Comparison of ENCODE assay signal across 1 cellular context in the genomic region with DNA sequence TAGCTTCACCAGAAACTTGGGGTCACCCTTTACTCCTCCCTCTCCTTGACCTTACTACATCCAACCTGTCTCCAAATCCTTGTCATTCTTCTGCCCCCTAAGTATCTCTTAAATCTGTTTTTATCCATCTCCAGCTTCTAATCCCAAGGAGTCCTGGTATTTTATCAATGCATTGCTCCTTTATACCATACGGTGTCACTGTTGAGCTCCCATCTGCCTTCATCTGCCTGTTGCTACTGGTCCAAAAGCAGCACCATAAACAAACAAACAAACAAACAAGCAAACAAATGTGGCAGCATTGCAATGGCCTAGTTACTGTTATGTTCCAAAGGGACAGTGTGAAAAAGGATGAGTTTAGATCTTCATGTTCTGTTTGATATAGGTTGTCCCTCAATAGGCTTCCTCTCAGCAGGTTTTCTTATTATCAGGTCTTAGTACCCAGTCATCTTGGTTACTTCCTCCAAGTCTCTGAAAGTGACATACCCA.
TF ChIP-seq lines count a peak whose summit lies in the region.

No MANE protein-coding gene starts in this region.

TF ChIP-seq in HEK293, 187 proteins besides CTCF, POLR2A, EP300 and RAD21 (continued from another document):
- TF ChIP-seq, protein P1, sequence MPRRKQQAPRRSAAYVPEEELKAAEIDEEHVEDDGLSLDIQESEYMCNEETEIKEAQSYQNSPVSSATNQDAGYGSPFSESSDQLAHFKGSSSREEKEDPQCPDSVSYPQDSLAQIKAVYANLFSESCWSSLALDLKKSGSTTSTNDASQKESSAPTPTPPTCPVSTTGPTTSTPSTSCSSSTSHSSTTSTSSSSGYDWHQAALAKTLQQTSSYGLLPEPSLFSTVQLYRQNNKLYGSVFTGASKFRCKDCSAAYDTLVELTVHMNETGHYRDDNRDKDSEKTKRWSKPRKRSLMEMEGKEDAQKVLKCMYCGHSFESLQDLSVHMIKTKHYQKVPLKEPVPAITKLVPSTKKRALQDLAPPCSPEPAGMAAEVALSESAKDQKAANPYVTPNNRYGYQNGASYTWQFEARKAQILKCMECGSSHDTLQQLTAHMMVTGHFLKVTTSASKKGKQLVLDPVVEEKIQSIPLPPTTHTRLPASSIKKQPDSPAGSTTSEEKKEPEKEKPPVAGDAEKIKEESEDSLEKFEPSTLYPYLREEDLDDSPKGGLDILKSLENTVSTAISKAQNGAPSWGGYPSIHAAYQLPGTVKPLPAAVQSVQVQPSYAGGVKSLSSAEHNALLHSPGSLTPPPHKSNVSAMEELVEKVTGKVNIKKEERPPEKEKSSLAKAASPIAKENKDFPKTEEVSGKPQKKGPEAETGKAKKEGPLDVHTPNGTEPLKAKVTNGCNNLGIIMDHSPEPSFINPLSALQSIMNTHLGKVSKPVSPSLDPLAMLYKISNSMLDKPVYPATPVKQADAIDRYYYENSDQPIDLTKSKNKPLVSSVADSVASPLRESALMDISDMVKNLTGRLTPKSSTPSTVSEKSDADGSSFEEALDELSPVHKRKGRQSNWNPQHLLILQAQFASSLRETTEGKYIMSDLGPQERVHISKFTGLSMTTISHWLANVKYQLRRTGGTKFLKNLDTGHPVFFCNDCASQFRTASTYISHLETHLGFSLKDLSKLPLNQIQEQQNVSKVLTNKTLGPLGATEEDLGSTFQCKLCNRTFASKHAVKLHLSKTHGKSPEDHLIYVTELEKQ (tag by site-specific recombination; IDR thresholded peaks at IDR 0.05; ENCODE audit: borderline replicate concordance), result no peak
- TF ChIP-seq IKZF3 (tag by site-specific recombination; IDR thresholded peaks at IDR 0.05) (no peak), SCRT2 (tag by site-specific recombination; IDR thresholded peaks at IDR 0.05) (peak; percentile 99), SALL2 (tag by site-specific recombination; IDR thresholded peaks at IDR 0.05; ENCODE audit: borderline replicate concordance) (no peak), RBAK (tag by site-specific recombination; IDR thresholded peaks at IDR 0.05) (no peak), ZSCAN23 (tag by site-specific recombination; IDR thresholded peaks at IDR 0.05) (no peak), ZNF654 (tag by site-specific recombination; IDR thresholded peaks at IDR 0.05; ENCODE audit: low read depth) (peak; percentile 76), ZNF311 (tag by site-specific recombination; IDR thresholded peaks at IDR 0.05; ENCODE audit: borderline replicate concordance) (no peak), HOXC10 (CRISPR knock-in tag; IDR thresholded peaks at IDR 0.05) (no peak), ZNF664 (tag by site-specific recombination; IDR thresholded peaks at IDR 0.05) (no peak), ZNF596 (tag by site-specific recombination; IDR thresholded peaks at IDR 0.05) (no peak), ZNF514 (tag by site-specific recombination; IDR thresholded peaks at IDR 0.05) (no peak), SCRT1 (tag by site-specific recombination; IDR thresholded peaks at IDR 0.05; ENCODE audit: borderline replicate concordance) (peak; percentile 97), OSR2 (tag by site-specific recombination; IDR thresholded peaks at IDR 0.05) (peak; percentile 39; the same call in 1 of the 2 replicates), ZNF830 (tag by site-specific recombination; IDR thresholded peaks at IDR 0.05; ENCODE audit: low read depth) (no peak), KLF7 (tag by site-specific recombination; IDR thresholded peaks at IDR 0.05; ENCODE audit: borderline replicate concordance) (no peak), ZNF16 (tag by site-specific recombination; IDR thresholded peaks at IDR 0.05; ENCODE audit: low read depth) (no peak), SETDB1 (IDR thresholded peaks at IDR 0.05; ENCODE audit: insufficient read length, low read length) (no peak)
- TF ChIP-seq, protein P2, sequence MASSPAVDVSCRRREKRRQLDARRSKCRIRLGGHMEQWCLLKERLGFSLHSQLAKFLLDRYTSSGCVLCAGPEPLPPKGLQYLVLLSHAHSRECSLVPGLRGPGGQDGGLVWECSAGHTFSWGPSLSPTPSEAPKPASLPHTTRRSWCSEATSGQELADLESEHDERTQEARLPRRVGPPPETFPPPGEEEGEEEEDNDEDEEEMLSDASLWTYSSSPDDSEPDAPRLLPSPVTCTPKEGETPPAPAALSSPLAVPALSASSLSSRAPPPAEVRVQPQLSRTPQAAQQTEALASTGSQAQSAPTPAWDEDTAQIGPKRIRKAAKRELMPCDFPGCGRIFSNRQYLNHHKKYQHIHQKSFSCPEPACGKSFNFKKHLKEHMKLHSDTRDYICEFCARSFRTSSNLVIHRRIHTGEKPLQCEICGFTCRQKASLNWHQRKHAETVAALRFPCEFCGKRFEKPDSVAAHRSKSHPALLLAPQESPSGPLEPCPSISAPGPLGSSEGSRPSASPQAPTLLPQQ (tag by site-specific recombination; IDR thresholded peaks at IDR 0.05), result no peak
- TF ChIP-seq, protein P3, sequence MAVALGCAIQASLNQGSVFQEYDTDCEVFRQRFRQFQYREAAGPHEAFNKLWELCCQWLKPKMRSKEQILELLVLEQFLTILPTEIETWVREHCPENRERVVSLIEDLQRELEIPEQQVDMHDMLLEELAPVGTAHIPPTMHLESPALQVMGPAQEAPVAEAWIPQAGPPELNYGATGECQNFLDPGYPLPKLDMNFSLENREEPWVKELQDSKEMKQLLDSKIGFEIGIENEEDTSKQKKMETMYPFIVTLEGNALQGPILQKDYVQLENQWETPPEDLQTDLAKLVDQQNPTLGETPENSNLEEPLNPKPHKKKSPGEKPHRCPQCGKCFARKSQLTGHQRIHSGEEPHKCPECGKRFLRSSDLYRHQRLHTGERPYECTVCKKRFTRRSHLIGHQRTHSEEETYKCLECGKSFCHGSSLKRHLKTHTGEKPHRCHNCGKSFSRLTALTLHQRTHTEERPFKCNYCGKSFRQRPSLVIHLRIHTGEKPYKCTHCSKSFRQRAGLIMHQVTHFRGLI (tag by site-specific recombination; IDR thresholded peaks at IDR 0.05), result no peak
